Comparison of ENCODE assay signal across 11 cellular contexts in the genomic region with DNA sequence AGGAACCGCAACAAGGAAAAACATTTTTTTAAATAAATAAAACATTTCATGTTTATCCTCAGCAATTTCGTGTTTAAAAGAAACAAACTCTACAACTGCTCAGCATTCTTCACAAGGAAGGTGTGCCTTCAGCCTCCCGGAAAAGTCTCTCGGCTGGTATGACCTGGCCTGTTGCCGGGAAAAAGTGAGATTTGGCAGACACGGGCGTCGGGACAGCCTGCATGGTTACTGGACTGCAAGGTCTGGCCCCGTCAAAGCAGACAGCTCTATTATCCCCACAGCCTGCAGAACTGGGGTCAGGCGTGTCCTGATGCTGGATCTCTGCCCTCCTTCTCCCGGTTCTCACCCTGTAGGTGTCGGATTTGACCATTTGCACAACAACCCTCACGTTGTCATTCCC.
DNase-seq lines count a peak whose midpoint lies in the region; ATAC-seq and TF ChIP-seq lines count a peak whose summit lies in the region.
"Had no signal": no experiment of that assay in that cellular context is flagged by ENCODE, and none has a peak within 500 bp of the region (broad histone marks: within the 10 kb centered on the region; RNA-seq: fewer than 3 reads in every experiment).

No MANE protein-coding gene starts in this region.

- H3K36me3 ChIP-seq in Panc1 (ENCODE audit: control insufficient read depth, insufficient read depth, low read length): no peaks in the 10 kb centered on the region
- no peaks in the 10 kb centered on the region for H3K36me3 ChIP-seq in aorta (ENCODE audit: control insufficient read depth in 1 of 2, insufficient read depth in 2 of 2, low read length in 1 of 2)

- ATAC-seq in Panc1 (no peak), aorta (ENCODE audit: low FRiP score) (peak; percentile 64), HG02870 (IDR thresholded peaks at IDR 0.05; ENCODE audit: unreplicated experiment) (no peak)
- ATAC-seq: activated T-helper 17 cell treated with anti-CD3 and anti-CD28 coated beads, Interleukin-2, amount 50 U/mL, for 72 hours; stimulated activated naive CD8-positive, alpha-beta T cell treated with anti-CD3 and anti-CD28 coated beads, Interleukin-15, amount 100 ng/mL, for 72 hours had no signal

- POLR2A ChIA-PET in Panc1 (lab: Charles Lee): interaction anchor here (0.5 kb wide), 1 partner anchor 60 kb away, joined by 4 read pairs; no protein-coding TSS in a partner anchor

- H3K27me3 ChIP-seq in Panc1 (ENCODE audit: control insufficient read depth, insufficient read depth, low read length): no peaks in the 10 kb centered on the region
- H3K27me3 ChIP-seq in aorta (ENCODE audit: control insufficient read depth in 1 of 2, insufficient read depth in 2 of 2, low read length in 1 of 2): no peaks in the 10 kb centered on the region

- peak overlapping the region; percentile 29; the same call in 1 of the 2 replicates for H3K27ac ChIP-seq in Panc1 (ENCODE audit: low read length)
- no peak overlapping the region for H3K27ac ChIP-seq in aorta (ENCODE audit: low read depth in 1 of 2, low read length in 2 of 2)

- CTCF ChIA-PET in Panc1 (lab: Charles Lee): no interaction called here

- H3K4me1 ChIP-seq in Panc1 (ENCODE audit: control insufficient read depth, insufficient read depth, low read length) (peaks cover 8% of the 10 kb centered on the region), aorta (ENCODE audit: control insufficient read depth in 1 of 2, insufficient read depth in 2 of 2, low read length in 2 of 2) (no peaks in the 10 kb centered on the region)

- no peak for TF ChIP-seq CTCF in Panc1 (IDR thresholded peaks at IDR 0.05)

- BruUV-seq in Panc1 (replicated peaks; lab: Mats Ljungman, UMichigan): no TSS peak

- H3K9me3 ChIP-seq in Panc1 (ENCODE audit: control insufficient read depth, insufficient read depth, low read depth, low read length) (no peaks in the 10 kb centered on the region), aorta (ENCODE audit: control insufficient read depth, low read length) (no peaks in the 10 kb centered on the region)

- in situ Hi-C loops in Panc1 (cut with HindIII; ENCODE audit: low pct_unique_long_range_greater_than_20kb, low sequenced_read_pairs): no loop called here

- WGBS in aorta, 2 donors: 1 to 4% methylated on average over 13 of the region's 13 CpGs

- DNase-seq in Panc1 (ENCODE audit: low read depth, low spot score) (no peak), glomerular visceral epithelial cell (ENCODE audit: extremely low spot score) (peak; percentile 62), myocyte (ENCODE audit: low read depth) (peak; percentile 32), aorta (peak; percentile 81 to 88), RKO (ENCODE audit: low spot score) (no peak), dedifferentiated amniotic fluid mesenchymal stem cell (ENCODE audit: extremely low spot score) (no peak)
- DNase-seq: NCI-H2171; stimulated activated CD4-positive, alpha-beta T cell treated with anti-CD3 and anti-CD28 coated beads, Interleukin-1b, Interleukin-23, amount 100 ng/mL, for 48 hours; stimulated activated naive CD8-positive, alpha-beta T cell treated with anti-CD3 and anti-CD28 coated beads, Interleukin-15, amount 100 ng/mL, for 72 hours had no signal

- H3K4me3 ChIP-seq in Panc1 (ENCODE audit: low read depth in 2 of 2, low read length in 2 of 2) (no peak overlapping the region), aorta (ENCODE audit: low read length in 2 of 2) (no peak overlapping the region)

- intact Hi-C loops in Panc1 (cut with micrococcal nuclease; ENCODE audit: unreplicated experiment) (no loop called here), aorta (cut with DNase I) (loop anchor here in 1 of 2 donors (5.0 to 10.0 kb wide), 2 partner anchors 61 to 126 kb away; a partner anchor contains a TSS)

Comparison
In these comparisons a context has a peak if more than half of its experiments do, and no peak if none do; other contexts are left out.
1. DNase-seq: peak in glomerular visceral epithelial cell (single experiment), myocyte (single experiment) and aorta (2 of 2); none in Panc1 (single experiment), RKO (single experiment) and dedifferentiated amniotic fluid mesenchymal stem cell (single experiment).